Comparison of ENCODE assay signal across 1 cellular context in genomic region chr13:98080280-98080679, GRCh38.
TF ChIP-seq lines count a peak whose summit lies in the region.

No MANE protein-coding gene starts in this region.

TF ChIP-seq in HepG2, 621 proteins besides CTCF, POLR2A, EP300 and RAD21 (continued from another document):
- TF ChIP-seq ZNF790 (CRISPR knock-in tag; IDR thresholded peaks at IDR 0.05; ENCODE audit: borderline replicate concordance) (no peak), ZNF652 (CRISPR knock-in tag; IDR thresholded peaks at IDR 0.05; ENCODE audit: borderline replicate concordance, low read depth) (no peak), KLF6 (CRISPR knock-in tag; IDR thresholded peaks at IDR 0.05) (no peak)
TF ChIP-seq in HepG2: peak in this region for 0.
